Comparison of ENCODE assay signal across 8 cellular contexts in the genomic region with DNA sequence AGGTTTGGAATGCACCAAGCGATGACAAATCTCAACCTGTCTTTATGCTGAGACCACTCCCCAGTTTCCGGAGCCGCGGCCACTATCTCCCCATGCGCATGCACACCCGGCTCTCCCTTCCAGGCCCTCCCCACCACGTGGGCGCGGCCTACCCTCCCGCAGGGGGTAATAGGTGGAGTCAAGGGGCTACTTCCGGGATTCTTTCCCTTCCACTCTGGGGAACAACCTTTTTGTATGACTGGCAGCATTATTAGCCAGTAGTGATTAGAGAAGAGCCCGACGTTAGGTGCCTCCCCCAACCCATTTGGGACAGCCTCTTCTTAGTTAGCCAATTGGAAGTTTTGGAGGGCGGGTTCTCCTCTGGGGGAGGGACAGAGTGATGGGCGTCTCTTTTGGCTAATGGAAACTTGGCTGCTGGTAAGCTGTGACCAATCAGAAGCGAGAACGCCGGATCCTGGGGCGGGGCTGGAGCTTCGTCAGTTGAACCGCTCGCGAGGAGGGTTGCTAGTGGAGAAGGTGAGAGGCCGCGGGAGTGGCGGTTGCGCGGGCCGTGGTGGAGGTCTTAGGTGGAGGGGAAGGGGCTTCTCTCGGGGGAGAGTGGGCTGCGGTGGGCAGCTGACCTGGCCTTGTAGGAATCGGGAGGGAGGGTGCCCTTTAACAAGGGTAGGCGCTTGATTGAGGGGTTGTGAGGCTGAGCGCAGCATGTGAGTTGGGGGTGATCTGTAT. TPM values are rescaled to one million over a fixed set of nuclear protein-coding genes. Genes with fewer than 3 reads are reported as not detected.
DNase-seq lines count a peak whose midpoint lies in the region; ATAC-seq and TF ChIP-seq lines count a peak whose summit lies in the region.

A gene with protein sequence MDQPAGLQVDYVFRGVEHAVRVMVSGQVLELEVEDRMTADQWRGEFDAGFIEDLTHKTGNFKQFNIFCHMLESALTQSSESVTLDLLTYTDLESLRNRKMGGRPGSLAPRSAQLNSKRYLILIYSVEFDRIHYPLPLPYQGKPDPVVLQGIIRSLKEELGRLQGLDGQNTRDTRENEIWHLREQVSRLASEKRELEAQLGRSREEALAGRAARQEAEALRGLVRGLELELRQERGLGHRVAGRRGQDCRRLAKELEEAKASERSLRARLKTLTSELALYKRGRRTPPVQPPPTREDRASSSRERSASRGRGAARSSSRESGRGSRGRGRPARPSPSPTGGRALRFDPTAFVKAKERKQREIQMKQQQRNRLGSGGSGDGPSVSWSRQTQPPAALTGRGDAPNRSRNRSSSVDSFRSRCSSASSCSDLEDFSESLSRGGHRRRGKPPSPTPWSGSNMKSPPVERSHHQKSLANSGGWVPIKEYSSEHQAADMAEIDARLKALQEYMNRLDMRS (plus strand): TSS at position 479 of the 726 bp plus-strand sequence. CDS start 7,552 bp downstream, outside the sequence.

- H3K27me3 Mint-ChIP-seq in GM23338 (ENCODE audit: insufficient read depth, low read depth, poor library complexity) (peaks cover 10% of the 10 kb centered on the region), natural killer cell (ENCODE audit: low read depth in 2 of 2) (peaks cover 17 to 21% of the 10 kb centered on the region in 2 donors)
- peaks cover 4% of the 10 kb centered on the region for H3K27me3 Mint-ChIP-seq in activated T-helper 1 cell treated with anti-CD3 and anti-CD28 coated beads, Interleukin-12 subunit alpha, Interleukin-12 subunit beta, Interleukin-2, Interleukin-4 antibody, amounts not matched to agents 30 ng/mL and 10 ng/mL and 1 ng/mL, durations not matched to agents 14 hours and 24 hours and 36 hours (ENCODE audit: insufficient read depth)

- no peaks in the 10 kb centered on the region for H3K27me3 ChIP-seq in GM23338 (ENCODE audit: insufficient read depth)

- H3K4me3 ChIP-seq in GM23338 = peak within 1 kb of the TSS; percentile 65
- peak within 1 kb of the TSS; percentile 98 for H3K4me3 ChIP-seq in fibroblast of pulmonary artery (replicated peaks; ENCODE audit: low read depth, low read length)

- H3K9me3 Mint-ChIP-seq in GM23338 = no peaks in the 10 kb centered on the region
- H3K9me3 Mint-ChIP-seq in activated T-helper 1 cell treated with anti-CD3 and anti-CD28 coated beads, Interleukin-12 subunit alpha, Interleukin-12 subunit beta, Interleukin-2, Interleukin-4 antibody, amounts not matched to agents 30 ng/mL and 10 ng/mL and 1 ng/mL, durations not matched to agents 14 hours and 24 hours and 36 hours = no peaks in the 10 kb centered on the region
- no peaks in the 10 kb centered on the region for H3K9me3 Mint-ChIP-seq in natural killer cell

- H3K4me3 Mint-ChIP-seq in GM23338 (no peak within 1 kb of the TSS), natural killer cell (no peak within 1 kb of the TSS)
- no peak within 1 kb of the TSS for H3K4me3 Mint-ChIP-seq in activated T-helper 1 cell treated with anti-CD3 and anti-CD28 coated beads, Interleukin-12 subunit alpha, Interleukin-12 subunit beta, Interleukin-2, Interleukin-4 antibody, amounts not matched to agents 30 ng/mL and 10 ng/mL and 1 ng/mL, durations not matched to agents 14 hours and 24 hours and 36 hours

- H3K4me2 ChIP-seq in GM23338 = peak within 1 kb of the TSS; percentile 90

- no peak for TF ChIP-seq CTCF in GM23338 (conservative IDR thresholded peaks at IDR 0.05; ENCODE audit: low read depth in 2 of 2)
- no peak for TF ChIP-seq CTCF in fibroblast of pulmonary artery (IDR thresholded peaks at IDR 0.05; ENCODE audit: low read length, missing control alignments)
- TF ChIP-seq CTCF in natural killer cell (IDR thresholded peaks at IDR 0.05) = no peak

- H3K79me2 ChIP-seq in GM23338 (replicated peaks; ENCODE audit: insufficient read depth) = peaks cover 13% of the 10 kb centered on the region

- H3K36me3 Mint-ChIP-seq in GM23338 (ENCODE audit: low read depth) = no peaks in the 10 kb centered on the region
- peaks cover 6% of the 10 kb centered on the region for H3K36me3 Mint-ChIP-seq in activated T-helper 1 cell treated with anti-CD3 and anti-CD28 coated beads, Interleukin-12 subunit alpha, Interleukin-12 subunit beta, Interleukin-2, Interleukin-4 antibody, amounts not matched to agents 30 ng/mL and 10 ng/mL and 1 ng/mL, durations not matched to agents 14 hours and 24 hours and 36 hours (ENCODE audit: low read depth)
- H3K36me3 Mint-ChIP-seq in natural killer cell = no peaks in the 10 kb centered on the region

- no peaks in the 10 kb centered on the region for H3K36me3 ChIP-seq in GM23338 (ENCODE audit: insufficient read depth)

- peak; percentile 93 for ATAC-seq in GM23338
- ATAC-seq in natural killer cell = peak; percentile 91 to 99 (median 93)

- intact Hi-C loops in activated T-helper 1 cell treated with anti-CD3 and anti-CD28 coated beads, Interleukin-12 subunit alpha, Interleukin-12 subunit beta, Interleukin-2, Interleukin-4 antibody, amounts not matched to agents 30 ng/mL and 10 ng/mL and 1 ng/mL, durations not matched to agents 14 hours and 24 hours and 36 hours (cut with micrococcal nuclease) = loop anchor here (1.0 to 10.0 kb wide), 10 partner anchors 21 to 590 kb away; a partner anchor contains a TSS
- intact Hi-C loops in natural killer cell (cut with micrococcal nuclease) = no loop called here

- DNase-seq in Daoy (ENCODE audit: low read depth) (peak; percentile 98), GM23338 (ENCODE audit: low spot score) (peak; percentile 100), LHCN-M2 (ENCODE audit: low read depth) (peak; percentile 100), RPMI7951 (ENCODE audit: low read depth) (peak; percentile 100), fibroblast of pulmonary artery (ENCODE audit: low read depth) (peak; percentile 100), natural killer cell (peak; percentile 94)
- peak; percentile 96 for DNase-seq in activated T-helper 1 cell treated with anti-CD3 and anti-CD28 coated beads, Interleukin-12 subunit alpha, Interleukin-12 subunit beta, Interleukin-2, Interleukin-4 antibody, amounts not matched to agents 30 ng/mL and 10 ng/mL and 1 ng/mL, durations not matched to agents 14 hours and 24 hours and 36 hours (ENCODE audit: low spot score)
- peak; percentile 96 for DNase-seq in stimulated activated naive CD4-positive, alpha-beta T cell treated with Interleukin-2 at 50 U/mL for 16 hours (lab: John Stamatoyannopoulos, UW)

- peaks cover 7% of the 10 kb centered on the region; the same call in 1 of the 2 replicates for H3F3A ChIP-seq in GM23338 (replicated peaks; ENCODE audit: low read depth)

- peak within 1 kb of the TSS; percentile 18; the same call in 1 of the 2 replicates for H3K27ac ChIP-seq in GM23338 (ENCODE audit: low read depth)

- H3K4me1 ChIP-seq in GM23338 (ENCODE audit: insufficient read depth) = peaks cover 6% of the 10 kb centered on the region

- no peaks in the 10 kb centered on the region; the same call in 1 of the 2 replicates for H4K20me1 ChIP-seq in GM23338 (replicated peaks; ENCODE audit: insufficient read depth)

- H3K4me1 Mint-ChIP-seq in GM23338 (peaks cover 22% of the 10 kb centered on the region), natural killer cell (peaks cover 17% of the 10 kb centered on the region in 2 donors)
- peaks cover 17% of the 10 kb centered on the region for H3K4me1 Mint-ChIP-seq in activated T-helper 1 cell treated with anti-CD3 and anti-CD28 coated beads, Interleukin-12 subunit alpha, Interleukin-12 subunit beta, Interleukin-2, Interleukin-4 antibody, amounts not matched to agents 30 ng/mL and 10 ng/mL and 1 ng/mL, durations not matched to agents 14 hours and 24 hours and 36 hours (ENCODE audit: low read depth)

- H3K9me2 ChIP-seq in GM23338 (ENCODE audit: insufficient read depth) = no peaks in the 10 kb centered on the region

- H3K27ac Mint-ChIP-seq in GM23338 (no peak within 1 kb of the TSS), natural killer cell (no peak within 1 kb of the TSS)
- H3K27ac Mint-ChIP-seq in activated T-helper 1 cell treated with anti-CD3 and anti-CD28 coated beads, Interleukin-12 subunit alpha, Interleukin-12 subunit beta, Interleukin-2, Interleukin-4 antibody, amounts not matched to agents 30 ng/mL and 10 ng/mL and 1 ng/mL, durations not matched to agents 14 hours and 24 hours and 36 hours = no peak within 1 kb of the TSS

- 0 out of 2 replicates have a peak within 1 kb of the TSS, but pooled peaks have one; percentile 38 for H2AFZ ChIP-seq in GM23338

TF ChIP-seq in GM23338, 12 proteins besides CTCF, POLR2A, EP300 and RAD21:
- peak; percentile 83 for TF ChIP-seq POLR2AphosphoS5 (IDR thresholded peaks at IDR 0.05; ENCODE audit: low read depth)
- TF ChIP-seq EZH2 (IDR thresholded peaks at IDR 0.05; ENCODE audit: low read depth, unreplicated experiment) = no peak
- TF ChIP-seq CREB1 (CRISPR knock-in tag; IDR thresholded peaks at IDR 0.05; ENCODE audit: low read depth) = peak; percentile 89
- TF ChIP-seq NANOG (IDR thresholded peaks at IDR 0.05; ENCODE audit: borderline replicate concordance) = no peak

RNA-seq across cellular contexts. Expression of the gene that starts here (rescaled TPM):
- 5.5 and 7.7 TPM in 2 replicates for total RNA-seq in Daoy (2014; rRNA removed; shearing (Covaris generic))
- 16.4 and 22.4 TPM in 2 replicates for total RNA-seq in GM23338 (2014; rRNA removed; shearing (Covaris generic))
- 6.7 and 9.8 TPM in 2 replicates for polyA plus RNA-seq in GM23338 (2016; fragmentation: Nextera tagmentation; extraction: Ambion mirVana)
- 9.4 and 13.2 TPM in 2 replicates for total RNA-seq in LHCN-M2 (2014; rRNA removed)
- 9.1 TPM for polyA plus RNA-seq in LHCN-M2 (2012)
- 6.6 and 8.8 TPM in 2 replicates for total RNA-seq in RPMI7951 (2014; rRNA removed; shearing (Covaris generic))
- 24.0 and 24.1 TPM in 2 replicates for total RNA-seq in activated T-helper 1 cell treated with anti-CD3 and anti-CD28 coated beads, Interleukin-12 subunit alpha, Interleukin-12 subunit beta, Interleukin-2, Interleukin-4 antibody, amounts not matched to agents 30 ng/mL and 10 ng/mL and 1 ng/mL, durations not matched to agents 14 hours and 24 hours and 36 hours
- total RNA-seq in natural killer cell = 10 to 100 TPM; 10.6 to 16.9 (median 14.6) TPM

Comparison
In these comparisons a context has a peak if more than half of its experiments do, and no peak if none do; other contexts are left out.
1. Peak in every context shown above with its lines: DNase-seq, ATAC-seq, H3K4me3 ChIP-seq and H3K27ac ChIP-seq.